Comparison of ENCODE assay signal across 10 cellular contexts in genomic region chr19:58561373-58562125, GRCh38. TPM values are rescaled to one million over a fixed set of nuclear protein-coding genes. Genes with fewer than 3 reads are reported as not detected.
DNase-seq lines count a peak whose midpoint lies in the region; ATAC-seq, FAIRE-seq and TF ChIP-seq lines count a peak whose summit lies in the region.
"Had no signal": no experiment of that assay in that cellular context is flagged by ENCODE, and none has a peak within 500 bp of the region (broad histone marks: within the 10 kb centered on the region; RNA-seq: fewer than 3 reads in every experiment).

No MANE protein-coding gene starts in this region.

- POLR2A ChIA-PET in activated CD4-positive, alpha-beta T cell treated with anti-CD3 and anti-CD28 coated beads for 36 hours (lab: Charles Lee): interaction anchor here (1.7 to 2.4 kb wide), 3 partner anchors 14 to 18 kb away, joined by 6 to 12 read pairs (median 9); partner anchors contain the start of gene TRIM28
- POLR2A ChIA-PET in activated naive CD8-positive, alpha-beta T cell treated with anti-CD3 and anti-CD28 coated beads, Interleukin-2, amount 10 ng/mL, durations not matched to agents 7 days and 5 days (lab: Charles Lee): interaction anchor here (1.2 to 5.9 kb wide), 10 partner anchors 8 to 199 kb away, joined by 4 to 50 read pairs (median 12); partner anchors contain the start of genes CHMP2A, MZF1, TRIM28 and ZBTB45

- peaks cover 58% of the 10 kb centered on the region for H3K4me1 ChIP-seq in suprapubic skin

- FAIRE-seq in D721Med (lab: Jason Lieb, UNC): no peak
- FAIRE-seq: A204.1 had no signal

- peak overlapping the region; percentile 74 for H3K4me3 Mint-ChIP-seq in activated CD4-positive, alpha-beta T cell treated with anti-CD3 and anti-CD28 coated beads for 36 hours
- H3K4me3 Mint-ChIP-seq in activated naive CD8-positive, alpha-beta T cell treated with anti-CD3 and anti-CD28 coated beads, Interleukin-2, amount 10 ng/mL, durations not matched to agents 7 days and 5 days: peak overlapping the region; percentile 86

- WGBS in suprapubic skin: 59% methylated on average over 16 of the region's 16 CpGs

- CTCF ChIA-PET in activated CD4-positive, alpha-beta T cell treated with anti-CD3 and anti-CD28 coated beads for 36 hours (lab: Charles Lee): interaction anchor here (0.6 to 2.1 kb wide), 4 partner anchors 8 to 41 kb away, joined by 3 to 10 read pairs (median 4); no protein-coding TSS in a partner anchor

- no peak for DNase-seq in activated CD4-positive, alpha-beta T cell treated with anti-CD3 and anti-CD28 coated beads for 36 hours
- DNase-seq in activated CD4-positive, alpha-beta T cell treated with anti-CD3 and anti-CD28 coated beads for 4 hours: no peak
- no peak for DNase-seq in activated naive CD8-positive, alpha-beta T cell treated with anti-CD3 and anti-CD28 coated beads, Interleukin-2, amount 10 ng/mL, durations not matched to agents 7 days and 5 days
- DNase-seq in kidney epithelial cell (ENCODE audit: low read depth) (no peak), suprapubic skin (ENCODE audit: low spot score in 2 of 2) (no peak), D721Med (ENCODE audit: insufficient read length, low spot score) (no peak), mucosa of gallbladder (ENCODE audit: low spot score) (no peak)
- DNase-seq: MV-4-11 had no signal

- no peaks in the 10 kb centered on the region for H3K27me3 Mint-ChIP-seq in activated CD4-positive, alpha-beta T cell treated with anti-CD3 and anti-CD28 coated beads for 36 hours
- no peaks in the 10 kb centered on the region for H3K27me3 Mint-ChIP-seq in activated naive CD8-positive, alpha-beta T cell treated with anti-CD3 and anti-CD28 coated beads, Interleukin-2, amount 10 ng/mL, durations not matched to agents 7 days and 5 days

- TF ChIP-seq EP300 in suprapubic skin (IDR thresholded peaks at IDR 0.05): no peak

- peak overlapping the region; percentile 4 for H3K4me3 ChIP-seq in kidney epithelial cell (ENCODE audit: low read depth, low read length)
- H3K4me3 ChIP-seq in suprapubic skin: peak overlapping the region; percentile 44

- no peak for TF ChIP-seq CTCF in kidney epithelial cell (IDR thresholded peaks at IDR 0.05; ENCODE audit: insufficient read depth, low read length, poor library complexity, severe bottlenecking)
- no peak for TF ChIP-seq CTCF in suprapubic skin (IDR thresholded peaks at IDR 0.05)
- TF ChIP-seq CTCF in D721Med (IDR thresholded peaks at IDR 0.05; ENCODE audit: insufficient read depth, missing control alignments): no peak

- H3K36me3 ChIP-seq in kidney epithelial cell (ENCODE audit: control insufficient read depth, insufficient read depth, low read length): no peaks in the 10 kb centered on the region
- peaks cover 7% of the 10 kb centered on the region for H3K36me3 ChIP-seq in suprapubic skin

- no peaks in the 10 kb centered on the region for H3K9me3 ChIP-seq in suprapubic skin

- no peak for TF ChIP-seq POLR2A in suprapubic skin (IDR thresholded peaks at IDR 0.05)

- H3K9me3 Mint-ChIP-seq in activated CD4-positive, alpha-beta T cell treated with anti-CD3 and anti-CD28 coated beads for 36 hours (ENCODE audit: low read depth): no peaks in the 10 kb centered on the region
- no peaks in the 10 kb centered on the region for H3K9me3 Mint-ChIP-seq in activated naive CD8-positive, alpha-beta T cell treated with anti-CD3 and anti-CD28 coated beads, Interleukin-2, amount 10 ng/mL, durations not matched to agents 7 days and 5 days

- ATAC-seq in activated CD4-positive, alpha-beta T cell treated with anti-CD3 and anti-CD28 coated beads for 36 hours: no peak
- ATAC-seq in activated naive CD8-positive, alpha-beta T cell treated with anti-CD3 and anti-CD28 coated beads, Interleukin-2, amount 10 ng/mL, durations not matched to agents 7 days and 5 days (ENCODE audit: low read depth): no peak
- no peak for ATAC-seq in GM21786 (IDR thresholded peaks at IDR 0.05; ENCODE audit: unreplicated experiment)

- intact Hi-C loops in activated CD4-positive, alpha-beta T cell treated with anti-CD3 and anti-CD28 coated beads for 36 hours (cut with DNase I, micrococcal nuclease): no loop called here

- no peak overlapping the region for H3K27ac ChIP-seq in suprapubic skin

- H3K4me1 Mint-ChIP-seq in activated CD4-positive, alpha-beta T cell treated with anti-CD3 and anti-CD28 coated beads for 36 hours: peaks cover 54% of the 10 kb centered on the region
- peaks cover 38% of the 10 kb centered on the region for H3K4me1 Mint-ChIP-seq in activated naive CD8-positive, alpha-beta T cell treated with anti-CD3 and anti-CD28 coated beads, Interleukin-2, amount 10 ng/mL, durations not matched to agents 7 days and 5 days

- H3K27ac Mint-ChIP-seq in activated CD4-positive, alpha-beta T cell treated with anti-CD3 and anti-CD28 coated beads for 36 hours: no peak overlapping the region
- H3K27ac Mint-ChIP-seq in activated naive CD8-positive, alpha-beta T cell treated with anti-CD3 and anti-CD28 coated beads, Interleukin-2, amount 10 ng/mL, durations not matched to agents 7 days and 5 days: peak overlapping the region; percentile 96

- H3K27me3 ChIP-seq in kidney epithelial cell (ENCODE audit: control insufficient read depth, insufficient read depth, low read length): no peaks in the 10 kb centered on the region
- H3K27me3 ChIP-seq in suprapubic skin: no peaks in the 10 kb centered on the region

- H3K36me3 Mint-ChIP-seq in activated CD4-positive, alpha-beta T cell treated with anti-CD3 and anti-CD28 coated beads for 36 hours (ENCODE audit: low read depth): peaks cover 24% of the 10 kb centered on the region
- H3K36me3 Mint-ChIP-seq in activated naive CD8-positive, alpha-beta T cell treated with anti-CD3 and anti-CD28 coated beads, Interleukin-2, amount 10 ng/mL, durations not matched to agents 7 days and 5 days: peaks cover 13% of the 10 kb centered on the region

RNA-seq across cellular contexts. Expression of gene UBE2M, which starts 3.1 kb away (rescaled TPM):
- 100 to 1,000 TPM; 115 to 138 TPM for total RNA-seq in activated CD4-positive, alpha-beta T cell treated with anti-CD3 and anti-CD28 coated beads for 36 hours
- total RNA-seq in activated naive CD8-positive, alpha-beta T cell treated with anti-CD3 and anti-CD28 coated beads, Interleukin-2, amount 10 ng/mL, durations not matched to agents 7 days and 5 days: 10 to 100 TPM; 79.5 to 81.2 TPM
- total RNA-seq in kidney epithelial cell (50.3 and 58.2 TPM in 2 replicates), suprapubic skin (10 to 100 TPM; 16.4 to 31.5 (median 21.7) TPM), mucosa of gallbladder (64.0 TPM)

RNA-seq across cellular contexts. Expression of gene CHMP2A, which starts 6.6 kb away (rescaled TPM):
- total RNA-seq in activated CD4-positive, alpha-beta T cell treated with anti-CD3 and anti-CD28 coated beads for 36 hours: 100 to 1,000 TPM; 101 to 107 TPM
- total RNA-seq in activated naive CD8-positive, alpha-beta T cell treated with anti-CD3 and anti-CD28 coated beads, Interleukin-2, amount 10 ng/mL, durations not matched to agents 7 days and 5 days: 100 to 1,000 TPM in 1 of 2 experiments, 10 to 100 TPM in 1; 99.0 to 111 TPM
- total RNA-seq in kidney epithelial cell: 139 and 154 TPM in 2 replicates
- 100 to 1,000 TPM in 3 of 4 donors, 10 to 100 TPM in 1; 96.1 to 120 (median 103) TPM for total RNA-seq in suprapubic skin
- total RNA-seq in mucosa of gallbladder: 154 TPM

RNA-seq across cellular contexts. Expression of gene MZF1, which starts 11.6 kb away (rescaled TPM):
- 10 to 100 TPM; 14.3 to 15.0 TPM for total RNA-seq in activated CD4-positive, alpha-beta T cell treated with anti-CD3 and anti-CD28 coated beads for 36 hours
- 10 to 100 TPM; 31.3 to 31.7 TPM for total RNA-seq in activated naive CD8-positive, alpha-beta T cell treated with anti-CD3 and anti-CD28 coated beads, Interleukin-2, amount 10 ng/mL, durations not matched to agents 7 days and 5 days
- total RNA-seq in kidney epithelial cell (14.6 and 19.3 TPM in 2 replicates), suprapubic skin (10 to 100 TPM; 29.0 to 53.2 (median 37.5) TPM), mucosa of gallbladder (67.6 TPM)

RNA-seq across cellular contexts. Expression of gene TRIM28, which starts 17.7 kb away (rescaled TPM):
- 100 to 1,000 TPM; 481 to 758 TPM for total RNA-seq in activated CD4-positive, alpha-beta T cell treated with anti-CD3 and anti-CD28 coated beads for 36 hours
- total RNA-seq in activated naive CD8-positive, alpha-beta T cell treated with anti-CD3 and anti-CD28 coated beads, Interleukin-2, amount 10 ng/mL, durations not matched to agents 7 days and 5 days: 100 to 1,000 TPM; 409 to 412 TPM
- total RNA-seq in kidney epithelial cell (381 and 470 TPM in 2 replicates), suprapubic skin (100 to 1,000 TPM; 334 to 395 (median 360) TPM), mucosa of gallbladder (286 TPM)

RNA-seq across cellular contexts. Expression of gene ZBTB45, which starts 41.9 kb away (rescaled TPM):
- total RNA-seq in activated CD4-positive, alpha-beta T cell treated with anti-CD3 and anti-CD28 coated beads for 36 hours: 10 to 100 TPM; 10.1 to 11.1 TPM
- total RNA-seq in activated naive CD8-positive, alpha-beta T cell treated with anti-CD3 and anti-CD28 coated beads, Interleukin-2, amount 10 ng/mL, durations not matched to agents 7 days and 5 days: 10 to 100 TPM; 18.9 to 19.5 TPM
- total RNA-seq in kidney epithelial cell (15.6 and 16.2 TPM in 2 replicates), suprapubic skin (10 to 100 TPM in 3 of 4 donors, 1 to 10 TPM in 1; 6.7 to 20.7 (median 15.8) TPM), mucosa of gallbladder (22.8 TPM)
